Comparison of ENCODE assay signal across 17 cellular contexts in genomic region chr1:10291705-10292104, GRCh38.
"Had no signal": no experiment of that assay in that cellular context is flagged by ENCODE, and none has a peak within 500 bp of the region (broad histone marks: within the 10 kb centered on the region; RNA-seq: fewer than 3 reads in every experiment).

No MANE protein-coding gene starts in this region.

- H3K9me3 ChIP-seq: colonic mucosa, lower lobe of right lung, transverse colon, vagina had no signal

- H3K4me1 ChIP-seq: colonic mucosa, lower lobe of right lung, vagina had no signal

- H3K27me3 ChIP-seq: brain microvascular endothelial cell, colonic mucosa, transverse colon, vagina had no signal

- DNase-seq: activated CD4-positive, alpha-beta T cell treated with anti-CD3 and anti-CD28 coated beads, Interleukin-2, amount 10 ng/mL, durations not matched to agents 7 days and 5 days; activated CD4-positive, CD25-positive, alpha-beta regulatory T cell treated with anti-CD3 and anti-CD28 coated beads, Interleukin-2, amount 50 U/mL, for 72 hours; activated CD8-positive, alpha-beta T cell treated with anti-CD3 and anti-CD28 coated beads, Interleukin-2, amount 10 ng/mL, durations not matched to agents 7 days and 5 days; activated gamma-delta T cell treated with Interleukin-2 at 50 U/mL for 16 hours; aorta; brain microvascular endothelial cell; central memory CD4-positive, alpha-beta T cell; colonic mucosa; erythroblast; foreskin fibroblast; lower lobe of right lung; naive thymus-derived CD4-positive, alpha-beta T cell; stimulated activated naive CD8-positive, alpha-beta T cell treated with anti-CD3 and anti-CD28 coated beads, Interleukin-15, amount 100 ng/mL, for 72 hours; T-helper 1 cell; transverse colon; WERI-Rb-1 had no signal

- ATAC-seq: activated CD8-positive, alpha-beta T cell treated with anti-CD3 and anti-CD28 coated beads, Interleukin-2, amount 10 ng/mL, durations not matched to agents 7 days and 5 days; lower lobe of right lung; naive thymus-derived CD4-positive, alpha-beta T cell; stimulated activated naive CD8-positive, alpha-beta T cell treated with anti-CD3 and anti-CD28 coated beads, Interleukin-15, amount 100 ng/mL, for 72 hours had no signal

- H3K4me3 ChIP-seq: colonic mucosa, lower lobe of right lung, transverse colon, vagina had no signal

- H3K27ac ChIP-seq: brain microvascular endothelial cell, colonic mucosa, lower lobe of right lung, transverse colon, vagina, WERI-Rb-1 had no signal
